8 cellular contexts compared by ENCODE assay signal in genomic region chr19:11090264-11091032, GRCh38. TPM values are rescaled to one million over a fixed set of nuclear protein-coding genes. Genes with fewer than 3 reads are reported as not detected.
DNase-seq lines count a peak whose midpoint lies in the region; ATAC-seq lines count a peak whose summit lies in the region.

No MANE protein-coding gene starts in this region.

- ATAC-seq in GM18502 (IDR thresholded peaks at IDR 0.05; ENCODE audit: poor library complexity, unreplicated experiment) (peak; percentile 74), HG02973 (IDR thresholded peaks at IDR 0.05; ENCODE audit: unreplicated experiment) (peak; percentile 62), aorta (ENCODE audit: low FRiP score) (peak; percentile 92)

- H3K36me3 ChIP-seq in aorta (ENCODE audit: control insufficient read depth in 1 of 2, insufficient read depth in 2 of 2, low read length in 1 of 2): no peaks in the 10 kb centered on the region

- peak overlapping the region; percentile 23 to 89 for H3K27ac ChIP-seq in aorta (ENCODE audit: low read depth in 1 of 2, low read length in 2 of 2)

- H3K27me3 ChIP-seq in aorta (ENCODE audit: control insufficient read depth in 1 of 2, insufficient read depth in 2 of 2, low read length in 1 of 2): no peaks in the 10 kb centered on the region

- peak overlapping the region; percentile 30 to 40 for H3K4me3 ChIP-seq in aorta (ENCODE audit: low read length in 2 of 2)

- 1% methylated on average over 59 to 66 of the region's 66 CpGs for WGBS in aorta, 2 donors

- no peaks in the 10 kb centered on the region for H3K9me3 ChIP-seq in aorta (ENCODE audit: control insufficient read depth, low read length)

- DNase-seq in NCI-H2029 treated with DMSO at 0.1 percent for 48 hours (lab: John Stamatoyannopoulos, UW): peak; percentile 81
- DNase-seq in T1000 (lab: John Stamatoyannopoulos, UW): peak; percentile 85
- peak; percentile 98 for DNase-seq in astrocyte of the hippocampus (ENCODE audit: low read depth, low spot score)
- DNase-seq in hippocampal formation (lab: John Stamatoyannopoulos, UW): peak; percentile 92 to 94
- DNase-seq in renal cortical epithelial cell (ENCODE audit: low read depth): peak; percentile 84
- peak; percentile 99 for DNase-seq in aorta

- intact Hi-C loops in aorta (cut with DNase I): loop anchor here in 1 of 2 donors (5.0 kb wide), 1 partner anchor 53 kb away; no protein-coding TSS in a partner anchor

- H3K4me1 ChIP-seq in aorta (ENCODE audit: control insufficient read depth in 1 of 2, insufficient read depth in 2 of 2, low read length in 2 of 2): no peaks in the 10 kb centered on the region

RNA-seq across cellular contexts. Expression of gene LDLR, which starts 1.2 kb away (rescaled TPM):
- total RNA-seq in renal cortical epithelial cell (76.7 and 173 TPM in 2 replicates), aorta (10 to 100 TPM; 50.4 to 94.0 TPM)
- polyA plus RNA-seq in aorta: 1 to 10 TPM; 3.4 to 9.5 TPM

Comparison
In these comparisons a context has a peak if more than half of its experiments do, and no peak if none do; other contexts are left out.
1. Peak in every context shown above with its lines: DNase-seq, ATAC-seq, H3K4me3 ChIP-seq and H3K27ac ChIP-seq.